Comparison of ENCODE assay signal across 1 cellular context in the genomic region with DNA sequence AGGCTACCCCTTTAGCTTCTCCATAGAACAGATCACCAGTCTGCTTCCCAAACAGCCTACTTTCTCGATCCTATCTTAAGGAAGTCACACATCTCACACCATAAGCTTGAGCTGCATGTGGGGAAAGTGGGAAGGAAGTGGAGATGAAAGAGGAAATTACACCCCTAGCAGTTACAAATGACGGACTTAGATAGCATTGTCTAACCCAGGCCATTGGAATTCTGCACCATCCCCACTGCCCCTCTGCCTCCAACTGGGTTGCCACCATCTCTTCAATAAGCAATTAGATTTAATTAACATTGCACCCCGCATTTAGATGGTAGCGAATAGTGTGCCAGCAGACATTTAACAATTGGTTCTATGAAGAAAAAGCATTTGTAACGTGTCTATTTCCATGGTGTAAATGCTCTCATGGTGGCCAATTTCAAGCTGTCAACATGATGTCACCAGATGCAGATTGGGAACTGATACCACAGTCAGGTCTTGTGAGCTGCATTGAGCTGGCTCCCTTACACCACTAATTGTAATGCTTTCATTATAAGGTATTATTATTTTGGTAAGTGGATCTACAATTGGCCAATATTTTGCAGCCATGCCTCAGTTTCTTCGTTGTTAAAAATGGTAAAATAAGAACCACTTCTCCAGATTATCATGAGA.
TF ChIP-seq lines count a peak whose summit lies in the region.

No MANE protein-coding gene starts in this region.

TF ChIP-seq in K562, 482 proteins besides CTCF, POLR2A, EP300 and RAD21 (continued from another document):
- TF ChIP-seq, protein P1, sequence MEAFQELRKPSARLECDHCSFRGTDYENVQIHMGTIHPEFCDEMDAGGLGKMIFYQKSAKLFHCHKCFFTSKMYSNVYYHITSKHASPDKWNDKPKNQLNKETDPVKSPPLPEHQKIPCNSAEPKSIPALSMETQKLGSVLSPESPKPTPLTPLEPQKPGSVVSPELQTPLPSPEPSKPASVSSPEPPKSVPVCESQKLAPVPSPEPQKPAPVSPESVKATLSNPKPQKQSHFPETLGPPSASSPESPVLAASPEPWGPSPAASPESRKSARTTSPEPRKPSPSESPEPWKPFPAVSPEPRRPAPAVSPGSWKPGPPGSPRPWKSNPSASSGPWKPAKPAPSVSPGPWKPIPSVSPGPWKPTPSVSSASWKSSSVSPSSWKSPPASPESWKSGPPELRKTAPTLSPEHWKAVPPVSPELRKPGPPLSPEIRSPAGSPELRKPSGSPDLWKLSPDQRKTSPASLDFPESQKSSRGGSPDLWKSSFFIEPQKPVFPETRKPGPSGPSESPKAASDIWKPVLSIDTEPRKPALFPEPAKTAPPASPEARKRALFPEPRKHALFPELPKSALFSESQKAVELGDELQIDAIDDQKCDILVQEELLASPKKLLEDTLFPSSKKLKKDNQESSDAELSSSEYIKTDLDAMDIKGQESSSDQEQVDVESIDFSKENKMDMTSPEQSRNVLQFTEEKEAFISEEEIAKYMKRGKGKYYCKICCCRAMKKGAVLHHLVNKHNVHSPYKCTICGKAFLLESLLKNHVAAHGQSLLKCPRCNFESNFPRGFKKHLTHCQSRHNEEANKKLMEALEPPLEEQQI (IDR thresholded peaks at IDR 0.05): no peak
